21 cellular contexts compared by ENCODE assay signal in the genomic region with DNA sequence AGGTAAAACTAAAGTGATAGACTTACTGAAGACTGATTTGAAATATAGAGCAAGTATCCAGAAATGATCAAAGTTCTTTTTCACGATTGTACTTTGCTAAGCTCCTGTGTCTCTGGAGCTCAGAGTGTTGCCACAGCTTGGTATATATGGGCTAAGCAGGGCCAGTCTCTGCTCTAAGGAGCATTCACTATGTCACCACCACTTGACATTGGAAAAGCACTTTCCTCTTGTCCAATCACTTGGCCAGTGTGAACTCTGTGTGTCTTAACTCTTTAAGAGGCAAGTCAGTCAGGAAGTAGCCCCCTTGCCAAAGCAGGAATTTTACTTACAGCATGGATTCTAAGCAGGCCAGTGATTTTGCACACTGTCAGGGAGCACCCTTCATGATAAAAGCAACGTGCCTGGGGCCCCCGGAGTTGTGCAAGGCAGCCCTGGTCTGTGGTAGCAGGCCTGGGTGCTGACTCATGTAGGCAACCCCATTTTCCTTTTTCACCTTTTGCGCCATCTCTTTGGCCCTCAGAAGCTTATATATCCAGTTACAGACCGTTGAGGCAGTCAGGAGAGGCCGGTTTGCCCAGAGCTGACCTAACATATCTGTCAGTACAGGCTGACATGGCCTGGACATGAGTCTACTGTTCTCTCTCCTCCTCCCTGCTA.
DNase-seq lines count a peak whose midpoint lies in the region; ATAC-seq and TF ChIP-seq lines count a peak whose summit lies in the region.
"Had no signal": no experiment of that assay in that cellular context is flagged by ENCODE, and none has a peak within 500 bp of the region (broad histone marks: within the 10 kb centered on the region; RNA-seq: fewer than 3 reads in every experiment).

No MANE protein-coding gene starts in this region.

- H3K4me3 ChIP-seq in cardiac muscle cell (no peak overlapping the region), fibroblast of villous mesenchyme (ENCODE audit: low read depth, low read length) (no peak overlapping the region)
- H3K4me3 ChIP-seq: ascending aorta, dorsolateral prefrontal cortex, esophagus squamous epithelium, ovary, tibial nerve had no signal

- H3K4me1 ChIP-seq in cardiac muscle cell (ENCODE audit: low read depth), result peaks cover 20% of the 10 kb centered on the region
- H3K4me1 ChIP-seq: ascending aorta, esophagus squamous epithelium, tibial nerve had no signal

- peak overlapping the region; percentile 83 for H3K27ac ChIP-seq in cardiac muscle cell
- H3K27ac ChIP-seq: ascending aorta, dorsolateral prefrontal cortex, esophagus squamous epithelium, ovary, tibial nerve had no signal

- H3K9me3 ChIP-seq in cardiac muscle cell (ENCODE audit: low read depth), result no peaks in the 10 kb centered on the region
- H3K9me3 ChIP-seq: ascending aorta, esophagus squamous epithelium, ovary, tibial nerve had no signal

- H3K36me3 ChIP-seq in cardiac muscle cell, result peaks cover 28% of the 10 kb centered on the region
- H3K36me3 ChIP-seq: ovary had no signal

- in situ Hi-C loops in GM13977 (cut with MboI; ENCODE audit: low pct_unique_long_range_greater_than_20kb, low sequenced_read_pairs, unreplicated experiment), result loop anchor here (25.0 kb wide), 1 partner anchor 392 kb away; a partner anchor contains a TSS

- no peak for TF ChIP-seq CTCF in cardiac muscle cell (IDR thresholded peaks at IDR 0.05; ENCODE audit: low read depth, low read length)
- TF ChIP-seq CTCF in fibroblast of villous mesenchyme (IDR thresholded peaks at IDR 0.05; ENCODE audit: insufficient read depth, low read depth, low read length), result no peak
- TF ChIP-seq CTCF in GM13977 (IDR thresholded peaks at IDR 0.05; ENCODE audit: extremely low read depth, insufficient read depth, missing control alignments), result no peak
- TF ChIP-seq CTCF in omental fat pad (IDR thresholded peaks at IDR 0.05), result no peak

- ATAC-seq in left ventricle myocardium superior (no peak), omental fat pad (ENCODE audit: low FRiP score) (no peak)
- ATAC-seq: left cardiac atrium; stimulated activated naive B cell treated with anti-CD40 and anti-IgM and Interleukin-4, amounts not matched to agents 10 μg/mL and 1 μg/mL and 100 μg/mL, for 72 hours had no signal

- H3K27me3 ChIP-seq in cardiac muscle cell, result no peaks in the 10 kb centered on the region
- H3K27me3 ChIP-seq: ascending aorta, dorsolateral prefrontal cortex, esophagus squamous epithelium, ovary, tibial nerve had no signal

- DNase-seq in cardiac muscle cell (ENCODE audit: low read depth in 1 of 2, low spot score in 1 of 2), result peak; percentile 79 to 90
- no peak for DNase-seq in left ventricle myocardium superior
- peak; percentile 83 for DNase-seq in SKM-1 treated with dmso at 0.1 percent for 144 hours (lab: John Stamatoyannopoulos, UW; ENCODE audit: unreplicated experiment)
- peak; percentile 53 for DNase-seq in fibroblast of villous mesenchyme (ENCODE audit: low read depth)
- no peak for DNase-seq in GM13977 (ENCODE audit: low spot score)
- DNase-seq in omental fat pad (ENCODE audit: low spot score), result no peak
- DNase-seq in HuH-7.5 (ENCODE audit: low spot score), result no peak
- DNase-seq in AG20443 (ENCODE audit: low spot score), result no peak
- DNase-seq: activated gamma-delta T cell; CD8-positive, alpha-beta memory T cell; dorsolateral prefrontal cortex; esophagus squamous epithelium; H7; left cardiac atrium; NCI-H1048; NCI-H2171; ovary; small intestine; stimulated activated naive B cell treated with anti-CD40 and anti-IgM and Interleukin-4, amounts not matched to agents 10 μg/mL and 1 μg/mL and 100 μg/mL, for 72 hours had no signal

- intact Hi-C loops in left ventricle myocardium superior (cut with micrococcal nuclease), result no loop called here

Comparison
In these comparisons a context has a peak if more than half of its experiments do, and no peak if none do; other contexts are left out.
1. DNase-seq: peak in cardiac muscle cell (2 of 2), SKM-1 treated with dmso at 0.1 percent for 144 hours (single experiment) and fibroblast of villous mesenchyme (single experiment); none in left ventricle myocardium superior (single experiment), GM13977 (single experiment), omental fat pad (single experiment), HuH-7.5 (single experiment) and AG20443 (single experiment).